ENCODE assay signal across 15 cellular contexts in the genomic region with DNA sequence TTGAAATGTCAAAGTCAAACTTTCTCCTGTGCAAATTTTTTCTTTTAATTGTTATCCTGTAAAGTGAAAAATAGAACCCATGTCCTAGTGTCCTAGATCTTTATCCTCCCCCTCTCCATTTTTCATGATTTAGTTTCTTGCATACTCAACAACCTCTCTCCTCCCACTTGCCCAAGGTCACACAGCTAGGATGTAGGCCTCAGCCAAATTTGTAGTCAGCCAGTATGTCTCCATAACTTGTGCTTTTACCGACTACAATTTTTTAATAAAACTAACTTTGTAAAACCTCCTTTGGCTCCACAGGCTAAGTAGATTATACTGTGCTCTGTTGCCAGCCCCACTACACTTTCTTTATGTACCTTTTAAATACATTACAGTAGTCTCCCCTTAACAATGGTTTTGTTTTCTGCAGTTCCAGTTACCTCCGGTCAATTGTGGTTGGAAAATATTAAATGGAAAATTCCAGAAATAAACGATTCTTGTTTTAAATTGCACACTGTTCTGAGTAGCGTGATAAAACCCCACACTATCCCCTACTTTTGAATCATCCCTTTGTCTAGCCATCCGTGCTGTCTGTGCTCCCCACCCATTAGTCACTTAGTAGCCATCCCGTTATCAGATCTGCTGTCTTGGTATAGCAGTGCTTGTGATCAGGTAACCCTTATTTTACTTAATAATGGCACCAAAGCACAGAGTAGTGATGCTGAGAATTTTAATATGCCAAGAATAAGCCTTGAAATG. TPM values are rescaled to one million over a fixed set of nuclear protein-coding genes. Genes with fewer than 3 reads are reported as not detected.
DNase-seq lines count a peak whose midpoint lies in the region; FAIRE-seq and TF ChIP-seq lines count a peak whose summit lies in the region.
"Had no signal": no experiment of that assay in that cellular context is flagged by ENCODE, and none has a peak within 500 bp of the region (broad histone marks: within the 10 kb centered on the region; RNA-seq: fewer than 3 reads in every experiment).

No MANE protein-coding gene starts in this region.

- H3K36me3 Mint-ChIP-seq in HFFc6 (ENCODE audit: low read depth) (peaks cover 49% of the 10 kb centered on the region), astrocyte (ENCODE audit: low read depth, unreplicated experiment) (peaks cover 4% of the 10 kb centered on the region)
- H3K36me3 Mint-ChIP-seq: naive thymus-derived CD8-positive, alpha-beta T cell had no signal

- H3K4me3 ChIP-seq in astrocyte (ENCODE audit: insufficient read depth, low read depth, low read length), result no peak overlapping the region
- H3K4me3 ChIP-seq: BLaER1 treated with 17β-estradiol and CSF1 and Interleukin-3, amounts not matched to agents 10 nM and 100 nM; left ventricle myocardium inferior had no signal

- H3K27ac ChIP-seq in astrocyte (ENCODE audit: low read depth, low read length), result peak overlapping the region; percentile 62
- H3K27ac ChIP-seq: BLaER1 treated with 17β-estradiol and CSF1 and Interleukin-3, amounts not matched to agents 10 nM and 100 nM; left ventricle myocardium inferior; WERI-Rb-1 had no signal

- no peak for TF ChIP-seq CTCF in HFFc6 (IDR thresholded peaks at IDR 0.05)
- TF ChIP-seq CTCF in astrocyte (IDR thresholded peaks at IDR 0.05; ENCODE audit: insufficient read depth, low read depth, low read length), result no peak

- H3K27me3 Mint-ChIP-seq in HFFc6 (ENCODE audit: insufficient read depth) (peaks cover 3% of the 10 kb centered on the region; the same call in 1 of the 2 replicates), astrocyte (ENCODE audit: low read depth, unreplicated experiment) (no peaks in the 10 kb centered on the region)

- no peaks in the 10 kb centered on the region for H3K9me3 ChIP-seq in astrocyte (ENCODE audit: insufficient read depth, low read depth, low read length)
- H3K9me3 ChIP-seq: BLaER1 treated with 17β-estradiol and CSF1 and Interleukin-3, amounts not matched to agents 10 nM and 100 nM had no signal

- H3K27ac Mint-ChIP-seq in HFFc6 (peak overlapping the region; percentile 86), astrocyte (ENCODE audit: unreplicated experiment) (peak overlapping the region; percentile 95)
- H3K27ac Mint-ChIP-seq: naive thymus-derived CD8-positive, alpha-beta T cell had no signal

- peak; percentile 57 for DNase-seq in HFFc6
- peak; percentile 85 for DNase-seq in astrocyte (ENCODE audit: low read depth)
- DNase-seq in islet precursor cell, result peak; percentile 68
- peak; percentile 31 for DNase-seq in urothelium cell line (ENCODE audit: low spot score)
- DNase-seq in HUDEP-2 (lab: John Stamatoyannopoulos, UW; ENCODE audit: unreplicated experiment in 76 of 76), result no peak
- no peak for DNase-seq in activated naive CD4-positive, alpha-beta T cell treated with Interleukin-2 at 50 U/mL for 16 hours
- no peak for DNase-seq in activated CD4-positive, alpha-beta T cell treated with anti-CD3 and anti-CD28 coated beads, Interleukin-2, amount 50 U/mL, for 4 hours
- DNase-seq: activated gamma-delta T cell; left ventricle myocardium inferior; naive thymus-derived CD8-positive, alpha-beta T cell; NCI-H2081 treated with DMSO at 0.1 percent for 48 hours; NCI-H69; WERI-Rb-1 had no signal

- peaks cover 16% of the 10 kb centered on the region for H3K4me1 ChIP-seq in astrocyte (ENCODE audit: insufficient read depth, low read length)
- H3K4me1 ChIP-seq: BLaER1 treated with 17β-estradiol and CSF1 and Interleukin-3, amounts not matched to agents 10 nM and 100 nM; left ventricle myocardium inferior had no signal

- H2AFZ ChIP-seq in astrocyte (ENCODE audit: low read depth, low read length), result peak overlapping the region; percentile 2

- peak overlapping the region; percentile 53 for H3K4me2 ChIP-seq in astrocyte (ENCODE audit: low read length)
- H3K4me2 ChIP-seq: BLaER1 treated with 17β-estradiol and CSF1 and Interleukin-3, amounts not matched to agents 10 nM and 100 nM had no signal

- H3K79me2 ChIP-seq in astrocyte (ENCODE audit: insufficient read depth, low read length), result peaks cover 26% of the 10 kb centered on the region

- peak overlapping the region; percentile 41 for H3K9ac ChIP-seq in astrocyte (ENCODE audit: low read length)
- H3K9ac ChIP-seq: BLaER1 treated with 17β-estradiol and CSF1 and Interleukin-3, amounts not matched to agents 10 nM and 100 nM had no signal

- FAIRE-seq in astrocyte (lab: Jason Lieb, UNC) (no peak), urothelium cell line (lab: Jason Lieb, UNC) (no peak)

- no peaks in the 10 kb centered on the region for H4K20me1 ChIP-seq in astrocyte (ENCODE audit: insufficient read depth, low read length)
- H4K20me1 ChIP-seq: BLaER1 treated with 17β-estradiol and CSF1 and Interleukin-3, amounts not matched to agents 10 nM and 100 nM had no signal

- H3K4me1 Mint-ChIP-seq in HFFc6 (ENCODE audit: low read depth) (peaks cover 68% of the 10 kb centered on the region), astrocyte (ENCODE audit: low read depth, unreplicated experiment) (peaks cover 25% of the 10 kb centered on the region)
- H3K4me1 Mint-ChIP-seq: naive thymus-derived CD8-positive, alpha-beta T cell had no signal

- no peaks in the 10 kb centered on the region for H3K36me3 ChIP-seq in astrocyte (ENCODE audit: insufficient read depth, low read length)
- H3K36me3 ChIP-seq: BLaER1 treated with 17β-estradiol and CSF1 and Interleukin-3, amounts not matched to agents 10 nM and 100 nM; left ventricle myocardium inferior; WERI-Rb-1 had no signal

- H3K9me3 Mint-ChIP-seq in HFFc6, result peaks cover 7% of the 10 kb centered on the region
- peaks cover 2% of the 10 kb centered on the region for H3K9me3 Mint-ChIP-seq in astrocyte (ENCODE audit: unreplicated experiment)

- H3K4me3 Mint-ChIP-seq in HFFc6 (peak overlapping the region; percentile 72), astrocyte (ENCODE audit: unreplicated experiment) (peak overlapping the region; percentile 54)
- H3K4me3 Mint-ChIP-seq: naive thymus-derived CD8-positive, alpha-beta T cell had no signal

- H3K27me3 ChIP-seq in astrocyte (ENCODE audit: insufficient read depth, low read length), result no peaks in the 10 kb centered on the region
- H3K27me3 ChIP-seq: BLaER1 treated with 17β-estradiol and CSF1 and Interleukin-3, amounts not matched to agents 10 nM and 100 nM had no signal

RNA-seq across cellular contexts. Expression of a gene that starts 22.8 kb away (rescaled TPM):
- total RNA-seq in HFFc6 (2021; fragmentation: NEBNext Ultra II Directional; extraction: Animal tissue kit (Norgen Biotek cat#: 25700)), result 10 to 100 TPM; 33.3 to 76.1 (median 63.9) TPM
- 33.4 and 39.4 TPM in 2 replicates for total RNA-seq in astrocyte
- total RNA-seq: activated CD8-positive, alpha-beta memory T cell treated with anti-CD3 and anti-CD28 coated beads for 36 hours; naive thymus-derived CD8-positive, alpha-beta T cell had no signal

Comparison
In these comparisons a context has a peak if more than half of its experiments do, and no peak if none do; other contexts are left out.
1. DNase-seq: peak in HFFc6 (single experiment), astrocyte (single experiment), islet precursor cell (single experiment) and urothelium cell line (single experiment); none in HUDEP-2 (0 of 76), activated naive CD4-positive, alpha-beta T cell treated with Interleukin-2 at 50 U/mL for 16 hours (single experiment) and activated CD4-positive, alpha-beta T cell treated with anti-CD3 and anti-CD28 coated beads, Interleukin-2, amount 50 U/mL, for 4 hours (0 of 2).